8 cellular contexts compared by ENCODE assay signal in the genomic region with DNA sequence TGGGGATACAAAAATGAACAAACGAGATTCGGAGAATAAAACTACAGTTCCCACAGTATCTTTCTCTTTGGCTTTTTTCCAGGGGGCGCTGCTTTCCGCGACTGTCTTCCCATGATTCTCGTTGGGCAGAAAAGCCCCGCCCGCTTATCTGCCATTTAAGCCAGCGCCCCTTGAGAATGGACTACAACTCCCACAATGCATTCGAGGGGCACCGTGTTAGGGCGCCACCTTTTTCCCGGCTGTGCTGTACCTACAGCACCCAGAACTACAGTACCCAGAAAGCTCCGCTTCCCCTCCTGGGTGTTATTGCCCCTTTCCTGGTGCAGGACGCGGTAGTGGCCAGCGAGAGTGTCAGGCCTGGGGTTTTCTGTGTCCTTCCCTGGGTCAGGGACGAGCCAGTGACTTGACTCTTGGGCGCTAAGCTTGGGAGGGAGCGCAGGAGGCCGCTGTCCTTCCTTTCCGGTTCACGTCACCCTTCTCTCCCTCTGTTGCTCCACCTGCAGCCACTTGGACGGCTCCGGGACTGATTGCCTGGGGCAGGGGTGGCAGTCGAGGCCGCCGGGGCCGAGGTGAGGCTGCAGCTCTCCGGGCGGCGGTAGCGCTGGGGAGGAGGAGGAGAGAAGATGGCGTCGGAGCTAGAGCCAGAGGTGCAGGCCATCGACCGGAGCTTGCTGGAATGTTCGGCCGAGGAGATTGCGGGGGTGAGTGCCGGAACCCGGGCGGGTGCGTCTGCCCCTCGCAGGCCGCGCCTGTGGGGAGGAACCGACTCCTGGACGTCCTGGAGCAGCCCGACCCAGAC.
A peak's percentile ranks its signal among the peaks of the same experiment; 100 is the strongest.
DNase-seq lines count a peak whose midpoint lies in the region; ATAC-seq and FAIRE-seq lines count a peak whose summit lies in the region.

A gene (plus strand): TSS at position 333 of the 799 bp plus-strand sequence. CDS start 291 bp downstream, at position 624.

- peaks cover 0 to 15% (median 0%) of the 10 kb centered on the region in 11 experiments; a peak in 6 of 22 replicates for H3K9me3 ChIP-seq in BLaER1 treated with 17β-estradiol and CSF1 and Interleukin-3, amounts not matched to agents 10 nM and 100 nM (replicated peaks in 1 of 11)

- peak within 1 kb of the TSS; percentile 73 to 93 (median 80) for H3K4me3 ChIP-seq in BLaER1 treated with 17β-estradiol and CSF1 and Interleukin-3, amounts not matched to agents 10 nM and 100 nM

- H3K9ac ChIP-seq in BLaER1 treated with 17β-estradiol and CSF1 and Interleukin-3, amounts not matched to agents 10 nM and 100 nM = peak within 1 kb of the TSS; percentile 83 to 94 (median 92)

- peaks cover 0 to 41% (median 13%) of the 10 kb centered on the region in 11 experiments; a peak in 11 of 22 replicates for H4K20me1 ChIP-seq in BLaER1 treated with 17β-estradiol and CSF1 and Interleukin-3, amounts not matched to agents 10 nM and 100 nM

- no peaks in the 10 kb centered on the region for H3K27me3 ChIP-seq in BLaER1 treated with 17β-estradiol and CSF1 and Interleukin-3, amounts not matched to agents 10 nM and 100 nM

- H3K36me3 ChIP-seq in BLaER1 treated with 17β-estradiol and CSF1 and Interleukin-3, amounts not matched to agents 10 nM and 100 nM = peaks cover 0 to 27% (median 15%) of the 10 kb centered on the region in 11 experiments; a peak in 15 of 22 replicates

- FAIRE-seq in colon (lab: Jason Lieb, UNC) = peak; percentile 57

- H3K4me2 ChIP-seq in BLaER1 treated with 17β-estradiol and CSF1 and Interleukin-3, amounts not matched to agents 10 nM and 100 nM = peak within 1 kb of the TSS; percentile 80 to 96 (median 87)

- DNase-seq in GM19240 (ENCODE audit: insufficient read length, low spot score) = peak; percentile 79
- DNase-seq in NCI-H526 (lab: John Stamatoyannopoulos, UW) = peak; percentile 99
- peak; percentile 95 for DNase-seq in activated CD4-positive, alpha-beta T cell treated with anti-CD3 and anti-CD28 coated beads for 48 hours
- peak; percentile 99 for DNase-seq in kidney tubule cell (ENCODE audit: low spot score)
- DNase-seq in stimulated activated CD4-positive, alpha-beta T cell treated with anti-CD3 and anti-CD28 coated beads, Interleukin-1b, Interleukin-23, amount 100 ng/mL, for 24 hours (ENCODE audit: low read depth in 4 of 4, low spot score in 1 of 4) = peak; percentile 79 to 91 (median 84)

- peak within 1 kb of the TSS; percentile 82 to 95 (median 91) for H3K27ac ChIP-seq in BLaER1 treated with 17β-estradiol and CSF1 and Interleukin-3, amounts not matched to agents 10 nM and 100 nM

- H3K4me1 ChIP-seq in BLaER1 treated with 17β-estradiol and CSF1 and Interleukin-3, amounts not matched to agents 10 nM and 100 nM = peaks cover 9 to 33% (median 17%) of the 10 kb centered on the region in 10 experiments

- ATAC-seq in HG03460 (IDR thresholded peaks at IDR 0.05; ENCODE audit: unreplicated experiment) = peak; percentile 93

Comparison
In these comparisons a context has a peak if more than half of its experiments do, and no peak if none do; other contexts are left out.
1. Peak in every context shown above with its lines: DNase-seq, ATAC-seq, H3K4me3 ChIP-seq and H3K27ac ChIP-seq.